Comparison of ENCODE assay signal across 1 cellular context in genomic region chr4:151291485-151291884, GRCh38.
TF ChIP-seq lines count a peak whose summit lies in the region.

No MANE protein-coding gene starts in this region.

TF ChIP-seq in GM23338, 12 proteins besides CTCF, POLR2A, EP300 and RAD21:
- TF ChIP-seq JUNB (IDR thresholded peaks at IDR 0.05; ENCODE audit: unreplicated experiment) (no peak), EZH2phosphoT487 (IDR thresholded peaks at IDR 0.05; ENCODE audit: unreplicated experiment) (no peak), STAT1 (IDR thresholded peaks at IDR 0.05; ENCODE audit: unreplicated experiment) (no peak), CREB1 (CRISPR knock-in tag; IDR thresholded peaks at IDR 0.05; ENCODE audit: low read depth) (no peak), NANOG (IDR thresholded peaks at IDR 0.05; ENCODE audit: borderline replicate concordance) (no peak), REST (IDR thresholded peaks at IDR 0.05; ENCODE audit: unreplicated experiment) (no peak), POLR2AphosphoS5 (IDR thresholded peaks at IDR 0.05; ENCODE audit: low read depth) (no peak), ZNF114 (CRISPR knock-in tag; IDR thresholded peaks at IDR 0.05) (no peak), ZNF331 (CRISPR knock-in tag; IDR thresholded peaks at IDR 0.05; ENCODE audit: low read depth) (no peak), EZH2 (IDR thresholded peaks at IDR 0.05; ENCODE audit: low read depth, unreplicated experiment) (no peak), ETS1 (IDR thresholded peaks at IDR 0.05) (no peak)
- TF ChIP-seq, protein P1, sequence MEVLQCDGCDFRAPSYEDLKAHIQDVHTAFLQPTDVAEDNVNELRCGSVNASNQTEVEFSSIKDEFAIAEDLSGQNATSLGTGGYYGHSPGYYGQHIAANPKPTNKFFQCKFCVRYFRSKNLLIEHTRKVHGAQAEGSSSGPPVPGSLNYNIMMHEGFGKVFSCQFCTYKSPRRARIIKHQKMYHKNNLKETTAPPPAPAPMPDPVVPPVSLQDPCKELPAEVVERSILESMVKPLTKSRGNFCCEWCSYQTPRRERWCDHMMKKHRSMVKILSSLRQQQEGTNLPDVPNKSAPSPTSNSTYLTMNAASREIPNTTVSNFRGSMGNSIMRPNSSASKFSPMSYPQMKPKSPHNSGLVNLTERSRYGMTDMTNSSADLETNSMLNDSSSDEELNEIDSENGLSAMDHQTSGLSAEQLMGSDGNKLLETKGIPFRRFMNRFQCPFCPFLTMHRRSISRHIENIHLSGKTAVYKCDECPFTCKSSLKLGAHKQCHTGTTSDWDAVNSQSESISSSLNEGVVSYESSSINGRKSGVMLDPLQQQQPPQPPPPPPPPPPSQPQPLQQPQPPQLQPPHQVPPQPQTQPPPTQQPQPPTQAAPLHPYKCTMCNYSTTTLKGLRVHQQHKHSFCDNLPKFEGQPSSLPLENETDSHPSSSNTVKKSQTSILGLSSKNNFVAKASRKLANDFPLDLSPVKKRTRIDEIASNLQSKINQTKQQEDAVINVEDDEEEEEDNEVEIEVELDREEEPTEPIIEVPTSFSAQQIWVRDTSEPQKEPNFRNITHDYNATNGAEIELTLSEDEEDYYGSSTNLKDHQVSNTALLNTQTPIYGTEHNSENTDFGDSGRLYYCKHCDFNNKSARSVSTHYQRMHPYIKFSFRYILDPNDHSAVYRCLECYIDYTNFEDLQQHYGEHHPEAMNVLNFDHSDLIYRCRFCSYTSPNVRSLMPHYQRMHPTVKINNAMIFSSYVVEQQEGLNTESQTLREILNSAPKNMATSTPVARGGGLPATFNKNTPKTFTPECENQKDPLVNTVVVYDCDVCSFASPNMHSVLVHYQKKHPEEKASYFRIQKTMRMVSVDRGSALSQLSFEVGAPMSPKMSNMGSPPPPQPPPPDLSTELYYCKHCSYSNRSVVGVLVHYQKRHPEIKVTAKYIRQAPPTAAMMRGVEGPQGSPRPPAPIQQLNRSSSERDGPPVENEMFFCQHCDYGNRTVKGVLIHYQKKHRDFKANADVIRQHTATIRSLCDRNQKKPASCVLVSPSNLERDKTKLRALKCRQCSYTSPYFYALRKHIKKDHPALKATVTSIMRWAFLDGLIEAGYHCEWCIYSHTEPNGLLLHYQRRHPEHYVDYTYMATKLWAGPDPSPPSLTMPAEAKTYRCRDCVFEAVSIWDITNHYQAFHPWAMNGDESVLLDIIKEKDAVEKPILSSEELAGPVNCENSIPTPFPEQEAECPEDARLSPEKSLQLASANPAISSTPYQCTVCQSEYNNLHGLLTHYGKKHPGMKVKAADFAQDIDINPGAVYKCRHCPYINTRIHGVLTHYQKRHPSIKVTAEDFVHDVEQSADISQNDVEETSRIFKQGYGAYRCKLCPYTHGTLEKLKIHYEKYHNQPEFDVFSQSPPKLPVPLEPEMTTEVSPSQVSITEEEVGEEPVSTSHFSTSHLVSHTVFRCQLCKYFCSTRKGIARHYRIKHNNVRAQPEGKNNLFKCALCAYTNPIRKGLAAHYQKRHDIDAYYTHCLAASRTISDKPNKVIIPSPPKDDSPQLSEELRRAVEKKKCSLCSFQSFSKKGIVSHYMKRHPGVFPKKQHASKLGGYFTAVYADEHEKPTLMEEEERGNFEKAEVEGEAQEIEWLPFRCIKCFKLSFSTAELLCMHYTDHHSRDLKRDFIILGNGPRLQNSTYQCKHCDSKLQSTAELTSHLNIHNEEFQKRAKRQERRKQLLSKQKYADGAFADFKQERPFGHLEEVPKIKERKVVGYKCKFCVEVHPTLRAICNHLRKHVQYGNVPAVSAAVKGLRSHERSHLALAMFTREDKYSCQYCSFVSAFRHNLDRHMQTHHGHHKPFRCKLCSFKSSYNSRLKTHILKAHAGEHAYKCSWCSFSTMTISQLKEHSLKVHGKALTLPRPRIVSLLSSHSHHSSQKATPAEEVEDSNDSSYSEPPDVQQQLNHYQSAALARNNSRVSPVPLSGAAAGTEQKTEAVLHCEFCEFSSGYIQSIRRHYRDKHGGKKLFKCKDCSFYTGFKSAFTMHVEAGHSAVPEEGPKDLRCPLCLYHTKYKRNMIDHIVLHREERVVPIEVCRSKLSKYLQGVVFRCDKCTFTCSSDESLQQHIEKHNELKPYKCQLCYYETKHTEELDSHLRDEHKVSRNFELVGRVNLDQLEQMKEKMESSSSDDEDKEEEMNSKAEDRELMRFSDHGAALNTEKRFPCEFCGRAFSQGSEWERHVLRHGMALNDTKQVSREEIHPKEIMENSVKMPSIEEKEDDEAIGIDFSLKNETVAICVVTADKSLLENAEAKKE (CRISPR knock-in tag; IDR thresholded peaks at IDR 0.05), result no peak
